In the genomic region with DNA sequence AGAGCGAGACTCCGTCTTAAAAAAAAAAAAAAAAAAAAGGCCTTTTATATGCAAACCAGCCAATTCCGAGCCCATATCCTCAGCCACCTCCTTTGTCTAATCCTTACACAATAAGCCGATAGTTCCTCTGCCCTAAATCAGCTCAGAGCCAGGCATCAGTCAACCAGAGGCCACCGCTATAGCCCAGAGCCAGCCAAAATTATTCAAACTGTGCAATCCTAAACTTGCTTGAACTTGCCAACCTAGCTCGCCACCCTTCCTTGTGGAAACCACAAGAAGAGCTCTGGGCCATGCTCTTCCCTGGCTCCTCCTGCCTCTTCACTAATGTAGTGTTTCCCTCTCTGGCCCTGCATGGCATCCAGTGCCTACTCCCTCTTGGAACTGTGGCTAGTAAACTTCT, we compare ENCODE assay signal across 14 cellular contexts. TPM values are rescaled to one million over a fixed set of nuclear protein-coding genes. Genes with fewer than 3 reads are reported as not detected.
A peak's percentile ranks its signal among the peaks of the same experiment; 100 is the strongest.
DNase-seq lines count a peak whose midpoint lies in the region; ATAC-seq and TF ChIP-seq lines count a peak whose summit lies in the region.
"Had no signal": no experiment of that assay in that cellular context is flagged by ENCODE, and none has a peak within 500 bp of the region (broad histone marks: within the 10 kb centered on the region; RNA-seq: fewer than 3 reads in every experiment).

No MANE protein-coding gene starts in this region.

- H3K36me3 Mint-ChIP-seq in T-helper 2 cell treated with Interferon-gamma antibody and Interleukin-4, amounts not matched to agents 5 μg/mL and 100 μg/mL, for 36 hours (ENCODE audit: low read depth), result peaks cover 71% of the 10 kb centered on the region
- peaks cover 93% of the 10 kb centered on the region for H3K36me3 Mint-ChIP-seq in central memory CD8-positive, alpha-beta T cell (ENCODE audit: insufficient read depth)

- H3K27ac ChIP-seq in RWPE1 (peak overlapping the region; percentile 80), neuronal stem cell (replicated peaks; ENCODE audit: low read length) (no peak overlapping the region), tibial nerve (no peak overlapping the region)
- H3K27ac ChIP-seq: A549, thyroid gland had no signal

- no peak overlapping the region for H2BK120ac ChIP-seq in neuronal stem cell (ENCODE audit: low read depth, low read length)

- H2AK5ac ChIP-seq in neuronal stem cell (ENCODE audit: low read depth, low read length), result no peak overlapping the region

- H2AFZ ChIP-seq in neuronal stem cell (ENCODE audit: low read length), result peak overlapping the region; percentile 72

- H3K18ac ChIP-seq in neuronal stem cell (ENCODE audit: low read length), result no peak overlapping the region

- H2BK12ac ChIP-seq in neuronal stem cell (ENCODE audit: low read length), result no peak overlapping the region

- no peak overlapping the region for H3K9ac ChIP-seq in neuronal stem cell (ENCODE audit: low read depth, low read length, poor library complexity)

- H4K8ac ChIP-seq in neuronal stem cell (ENCODE audit: low read depth, low read length), result no peak overlapping the region

- no peaks in the 10 kb centered on the region for H3K79me1 ChIP-seq in neuronal stem cell (ENCODE audit: low read depth, low read length)

- no peak overlapping the region for H2BK15ac ChIP-seq in neuronal stem cell (ENCODE audit: low read length)

- no peak for TF ChIP-seq POLR2A in tibial nerve (IDR thresholded peaks at IDR 0.05)

- H3K27ac Mint-ChIP-seq in T-helper 2 cell treated with Interferon-gamma antibody and Interleukin-4, amounts not matched to agents 5 μg/mL and 100 μg/mL, for 36 hours, result peak overlapping the region; percentile 65
- H3K27ac Mint-ChIP-seq in central memory CD8-positive, alpha-beta T cell (ENCODE audit: low read depth), result peak overlapping the region; percentile 19

- no peaks in the 10 kb centered on the region for H3K27me3 Mint-ChIP-seq in T-helper 2 cell treated with Interferon-gamma antibody and Interleukin-4, amounts not matched to agents 5 μg/mL and 100 μg/mL, for 36 hours (ENCODE audit: low read depth)
- H3K27me3 Mint-ChIP-seq in central memory CD8-positive, alpha-beta T cell, result no peaks in the 10 kb centered on the region

- H3K27me3 ChIP-seq in neuronal stem cell (ENCODE audit: control insufficient read depth in 3 of 3, insufficient read depth in 3 of 3, low read depth in 1 of 3, low read length in 3 of 3) (peaks cover 0 to 8% (median 0%) of the 10 kb centered on the region in 3 experiments), tibial nerve (no peaks in the 10 kb centered on the region)
- H3K27me3 ChIP-seq: thyroid gland had no signal

- no peak overlapping the region for H2BK5ac ChIP-seq in neuronal stem cell (ENCODE audit: low read length)

- DNase-seq in T-helper 2 cell treated with Interferon-gamma antibody and Interleukin-4, amounts not matched to agents 5 μg/mL and 100 μg/mL, for 36 hours (ENCODE audit: low spot score), result no peak
- no peak for DNase-seq in T-helper 2 cell
- DNase-seq in RWPE1 (ENCODE audit: low spot score), result peak; percentile 88
- DNase-seq in central memory CD8-positive, alpha-beta T cell (ENCODE audit: low spot score in 2 of 2), result no peak
- no peak for DNase-seq in neuronal stem cell (ENCODE audit: low spot score)
- no peak for DNase-seq in tibial nerve (ENCODE audit: low spot score in 2 of 2)
- DNase-seq in stimulated activated CD4-positive, alpha-beta T cell treated with anti-CD3 and anti-CD28 coated beads, Interleukin-2, amount 100 ng/mL, for 48 hours, result no peak
- DNase-seq: activated CD4-positive, alpha-beta T cell treated with anti-CD3 and anti-CD28 coated beads, Interleukin-2, amount 50 U/mL, for 48 hours; NCI-H1105 treated with DMSO at 0.1 percent for 48 hours; NCI-H446; thyroid gland had no signal

- H3K9me3 ChIP-seq in neuronal stem cell (replicated peaks in 1 of 2; ENCODE audit: control insufficient read depth in 2 of 2, insufficient read depth in 1 of 2, low read depth in 1 of 2, low read length in 2 of 2) (no peaks in the 10 kb centered on the region), tibial nerve (no peaks in the 10 kb centered on the region)
- H3K9me3 ChIP-seq: A549, thyroid gland had no signal

- no peak overlapping the region for H3K4me3 Mint-ChIP-seq in T-helper 2 cell treated with Interferon-gamma antibody and Interleukin-4, amounts not matched to agents 5 μg/mL and 100 μg/mL, for 36 hours
- no peak overlapping the region for H3K4me3 Mint-ChIP-seq in central memory CD8-positive, alpha-beta T cell

- POLR2A ChIA-PET in RWPE1 (lab: Yijun Ruan, JAX; ENCODE audit: low non-redundant PET), result interaction anchor here (0.7 kb wide), 1 partner anchor 26 kb away, joined by 11 read pairs; no protein-coding TSS in a partner anchor

- no peak overlapping the region for H3K4me3 ChIP-seq in neuronal stem cell (ENCODE audit: low read length in 2 of 2)
- H3K4me3 ChIP-seq in tibial nerve, result no peak overlapping the region
- H3K4me3 ChIP-seq: A549, thyroid gland had no signal

- WGBS in neuronal stem cell (ENCODE audit: extremely low coverage in 2 of 2, insufficient read length in 2 of 2, insufficient replicate concordance in 1 of 2), 2 donors, result no CpG with 5 or more reads among the region's 6 CpGs
- 56% methylated on average over 6 of the region's 6 CpGs for WGBS in tibial nerve, 2 donors

- no peak overlapping the region for H3K14ac ChIP-seq in neuronal stem cell (ENCODE audit: low read length)

- CTCF ChIA-PET in RWPE1 (lab: Yijun Ruan, JAX), result interaction anchor here (1.1 kb wide), 1 partner anchor 45 kb away, joined by 9 read pairs; no protein-coding TSS in a partner anchor

- H3K36me3 ChIP-seq in neuronal stem cell (replicated peaks in 1 of 2; ENCODE audit: control insufficient read depth in 2 of 2, insufficient read depth in 2 of 2, low read length in 2 of 2), result no peaks in the 10 kb centered on the region
- no peaks in the 10 kb centered on the region for H3K36me3 ChIP-seq in tibial nerve
- H3K36me3 ChIP-seq: thyroid gland had no signal

- no peak for ATAC-seq in central memory CD8-positive, alpha-beta T cell (replicated peaks; ENCODE audit: extremely low read depth, poor library complexity, severe bottlenecking)
- no peak for ATAC-seq in HG03469 (IDR thresholded peaks at IDR 0.05; ENCODE audit: unreplicated experiment)
- ATAC-seq: A549 had no signal

- no peak overlapping the region for H3K4ac ChIP-seq in neuronal stem cell (ENCODE audit: low read length)

- peaks cover 2 to 7% of the 10 kb centered on the region in 2 donors for H3K4me1 ChIP-seq in neuronal stem cell (ENCODE audit: control insufficient read depth in 2 of 2, insufficient read depth in 1 of 2, low read depth in 1 of 2, low read length in 2 of 2)
- H3K4me1 ChIP-seq in tibial nerve, result no peaks in the 10 kb centered on the region

- H3K4me2 ChIP-seq in neuronal stem cell (ENCODE audit: insufficient read depth, low read length, poor library complexity, severe bottlenecking), result no peak overlapping the region
- H3K4me2 ChIP-seq: A549 had no signal

- peaks cover 33% of the 10 kb centered on the region for H3K4me1 Mint-ChIP-seq in T-helper 2 cell treated with Interferon-gamma antibody and Interleukin-4, amounts not matched to agents 5 μg/mL and 100 μg/mL, for 36 hours (ENCODE audit: low read depth)
- peaks cover 44% of the 10 kb centered on the region for H3K4me1 Mint-ChIP-seq in central memory CD8-positive, alpha-beta T cell

- TF ChIP-seq EP300 in tibial nerve (IDR thresholded peaks at IDR 0.05), result no peak

- no peak overlapping the region for H4K91ac ChIP-seq in neuronal stem cell (ENCODE audit: low read depth, low read length, poor library complexity)

- no peak overlapping the region for H3K23ac ChIP-seq in neuronal stem cell (ENCODE audit: low read depth, low read length, poor library complexity)

- TF ChIP-seq CTCF in RWPE1 (conservative IDR thresholded peaks at IDR 0.05; ENCODE audit: low read depth) (no peak), tibial nerve (IDR thresholded peaks at IDR 0.05) (no peak)

- no peaks in the 10 kb centered on the region for H3K9me3 Mint-ChIP-seq in T-helper 2 cell treated with Interferon-gamma antibody and Interleukin-4, amounts not matched to agents 5 μg/mL and 100 μg/mL, for 36 hours
- no peaks in the 10 kb centered on the region for H3K9me3 Mint-ChIP-seq in central memory CD8-positive, alpha-beta T cell

RNA-seq across cellular contexts. Expression of a gene that starts 17.7 kb away (rescaled TPM):
- polyA plus RNA-seq in neuronal stem cell (2013, experiment 1 of 2), result 0.08 TPM
- 0.17 TPM for polyA plus RNA-seq in neuronal stem cell (2013, experiment 2 of 2)
- total RNA-seq in tibial nerve, result 1 to 10 TPM; 2.4 to 8.8 (median 2.9) TPM
- total RNA-seq: lung microvascular endothelial cell had no signal

RNA-seq across cellular contexts. Expression of a gene that starts 36.2 kb away (rescaled TPM):
- polyA plus RNA-seq in neuronal stem cell (2013, experiment 1 of 2), result 48.2 TPM
- polyA plus RNA-seq in neuronal stem cell (2013, experiment 2 of 2), result 46.8 TPM
- 10 to 100 TPM; 22.8 to 40.2 (median 31.8) TPM for total RNA-seq in tibial nerve

RNA-seq across cellular contexts. Expression of a gene that starts 44.4 kb away (rescaled TPM):
- polyA plus RNA-seq in neuronal stem cell (2013, experiment 1 of 2), result 6.9 TPM
- 6.8 TPM for polyA plus RNA-seq in neuronal stem cell (2013, experiment 2 of 2)
- total RNA-seq in tibial nerve, result 10 to 100 TPM; 17.4 to 22.2 (median 19.6) TPM

RNA-seq across cellular contexts. Expression of a gene that starts 44.5 kb away (rescaled TPM):
- polyA plus RNA-seq in neuronal stem cell (2013, experiment 1 of 2), result 18.2 TPM
- polyA plus RNA-seq in neuronal stem cell (2013, experiment 2 of 2), result 19.5 TPM
- 10 to 100 TPM; 26.2 to 36.5 (median 33.5) TPM for total RNA-seq in tibial nerve
